In genomic region chr15:90617171-90617570, GRCh38 we compare ENCODE assay signal across 1 cellular context.
TF ChIP-seq lines count a peak whose summit lies in the region.

No MANE protein-coding gene starts in this region.

TF ChIP-seq in GM23338, 12 proteins besides CTCF, POLR2A, EP300 and RAD21 (continued from another document):
- TF ChIP-seq ZNF462 (CRISPR knock-in tag; IDR thresholded peaks at IDR 0.05) (no peak), ZNF114 (CRISPR knock-in tag; IDR thresholded peaks at IDR 0.05) (no peak), CREB1 (CRISPR knock-in tag; IDR thresholded peaks at IDR 0.05; ENCODE audit: low read depth) (no peak), NANOG (IDR thresholded peaks at IDR 0.05; ENCODE audit: borderline replicate concordance) (no peak), EZH2 (IDR thresholded peaks at IDR 0.05; ENCODE audit: low read depth, unreplicated experiment) (no peak), STAT1 (IDR thresholded peaks at IDR 0.05; ENCODE audit: unreplicated experiment) (no peak), POLR2AphosphoS5 (IDR thresholded peaks at IDR 0.05; ENCODE audit: low read depth) (no peak)
TF ChIP-seq in GM23338: peak in this region for 0.
